Comparison of ENCODE assay signal across 20 cellular contexts in the genomic region with DNA sequence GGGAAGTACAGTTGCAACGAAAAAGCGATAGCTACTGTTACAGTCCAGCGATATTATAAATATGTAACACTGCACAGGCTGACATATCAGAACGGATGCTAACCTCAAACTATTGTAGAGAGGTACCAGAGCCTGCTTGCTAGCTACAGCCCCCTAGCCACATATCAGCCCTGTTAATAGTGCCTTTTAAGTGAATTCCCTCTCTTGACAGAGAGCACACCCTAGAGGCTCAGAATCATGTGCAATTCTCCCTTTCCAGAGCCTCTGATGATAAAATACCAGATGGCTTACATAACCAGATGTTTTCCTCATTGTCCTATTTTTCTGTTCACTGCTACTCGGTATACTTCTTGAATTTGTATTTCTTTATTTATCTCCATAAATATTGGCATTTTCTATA.
DNase-seq lines count a peak whose midpoint lies in the region; FAIRE-seq and TF ChIP-seq lines count a peak whose summit lies in the region.
"Had no signal": no experiment of that assay in that cellular context is flagged by ENCODE, and none has a peak within 500 bp of the region (broad histone marks: within the 10 kb centered on the region; RNA-seq: fewer than 3 reads in every experiment).

No MANE protein-coding gene starts in this region.

- H2AK5ac ChIP-seq in H9 (ENCODE audit: insufficient read length, low read length) = no peak overlapping the region
- H2AK5ac ChIP-seq in H1 (ENCODE audit: low read depth, low read length) = no peak overlapping the region

- H3K23me2 ChIP-seq in H9 (ENCODE audit: insufficient read length, low read depth, low read length, poor library complexity, severe bottlenecking) = no peaks in the 10 kb centered on the region
- no peaks in the 10 kb centered on the region for H3K23me2 ChIP-seq in H1 (ENCODE audit: low read depth, low read length)

- no peak overlapping the region for H4K5ac ChIP-seq in H9 (ENCODE audit: insufficient read length, low read depth, low read length)
- no peak overlapping the region for H4K5ac ChIP-seq in H1 (ENCODE audit: insufficient read length, low read depth, low read length)

- H4K20me1 ChIP-seq in H9 (ENCODE audit: control insufficient read depth, insufficient read depth, insufficient read length) (no peaks in the 10 kb centered on the region), H1 (replicated peaks in 1 of 2; ENCODE audit: control insufficient read depth in 1 of 2, insufficient read depth in 2 of 2, low read length in 2 of 2) (no peaks in the 10 kb centered on the region)

- no peak for DNase-seq in AG04450 (ENCODE audit: low read depth, low spot score)
- DNase-seq in H9 = no peak
- no peak for DNase-seq in H1 (ENCODE audit: low read depth in 1 of 2, low spot score in 2 of 2)
- DNase-seq in iPS-NIHi7 (ENCODE audit: extremely low spot score) = peak; percentile 38
- DNase-seq in MG63 = no peak
- DNase-seq in NCI-H1092 (lab: John Stamatoyannopoulos, UW) = no peak
- no peak for DNase-seq in DMS 273 (lab: John Stamatoyannopoulos, UW; ENCODE audit: unreplicated experiment)
- no peak for DNase-seq in tibial artery
- DNase-seq: activated naive CD8-positive, alpha-beta T cell treated with anti-CD3 and anti-CD28 coated beads for 36 hours; colonic mucosa; GM23248; hypothalamus; natural killer cell; NCI-H2081; NCI-H510A; stimulated activated CD4-positive, alpha-beta T cell treated with anti-CD3 and anti-CD28 coated beads, Interleukin-1b, Interleukin-23, amount 100 ng/mL, for 48 hours; testis had no signal

- H2BK15ac ChIP-seq in H9 (ENCODE audit: low read depth, low read length) = no peak overlapping the region
- no peak overlapping the region for H2BK15ac ChIP-seq in H1 (ENCODE audit: low read length)

- peak; percentile 42 for TF ChIP-seq CTCF in AG04450 (IDR thresholded peaks at IDR 0.05; ENCODE audit: low read depth, low read length)
- peak; percentile 52 for TF ChIP-seq CTCF in H9 (conservative IDR thresholded peaks at IDR 0.05)
- peak in 2 of 3 experiments; percentile 38 to 42; a peak in 2 of 4 replicates for TF ChIP-seq CTCF in H1 (IDR thresholded peaks at IDR 0.05; ENCODE audit: control extremely low read depth in 1 of 3, insufficient read depth in 1 of 3, low read depth in 1 of 3, low read length in 3 of 3)
- peak in 1 of 2 experiments; percentile 17 for TF ChIP-seq CTCF in tibial artery (IDR thresholded peaks at IDR 0.05)

- no peak overlapping the region for H3K56ac ChIP-seq in H9 (ENCODE audit: insufficient read length, low read depth, low read length)
- no peak overlapping the region for H3K56ac ChIP-seq in H1 (replicated peaks; ENCODE audit: insufficient read length, low read depth, low read length)

- H2AFZ ChIP-seq in H9 (ENCODE audit: low read length) (no peak overlapping the region), H1 (ENCODE audit: low read length) (no peak overlapping the region)
- H2AFZ ChIP-seq: GM23248 had no signal

- H2BK12ac ChIP-seq in H9 (ENCODE audit: insufficient read length, low read depth, low read length) (no peak overlapping the region), H1 (ENCODE audit: low read depth, low read length) (no peak overlapping the region)

- no peak overlapping the region for H4K91ac ChIP-seq in H9 (ENCODE audit: insufficient read length, low read depth, low read length)
- no peak overlapping the region for H4K91ac ChIP-seq in H1 (replicated peaks; ENCODE audit: insufficient read length, low read length)

- WGBS in H9 (ENCODE audit: extremely low coverage, insufficient read length, low lambda C conversion rate) = no CpG with 5 or more reads among the region's 5 CpGs
- 83% methylated on average over 5 of the region's 5 CpGs; no CpG with 5 or more reads in 1 of the 2 experiments for WGBS in H1 (ENCODE audit: extremely low coverage in 1 of 2, insufficient coverage in 1 of 2, insufficient read length in 1 of 2, insufficient replicate concordance in 2 of 2, low coverage in 1 of 2, low lambda C conversion rate in 2 of 2, missing lambda C conversion rate in 1 of 2), 2 experiments

- no peak for TF ChIP-seq POLR2A in H1 (IDR thresholded peaks at IDR 0.05; ENCODE audit: control extremely low read depth in 1 of 2, low read depth in 2 of 2, low read length in 2 of 2)

- no peaks in the 10 kb centered on the region for H3K79me1 ChIP-seq in H9 (ENCODE audit: insufficient read depth, low read depth, low read length, poor library complexity, severe bottlenecking)
- H3K79me1 ChIP-seq in H1 (ENCODE audit: low read depth, low read length) = no peaks in the 10 kb centered on the region

- peak; percentile 62 to 75 for TF ChIP-seq RAD21 in H1 (IDR thresholded peaks at IDR 0.05 in 1 of 2, conservative IDR thresholded peaks at IDR 0.05 in 1 of 2; ENCODE audit: low read depth in 2 of 2, low read length in 2 of 2)

- H2BK120ac ChIP-seq in H9 (ENCODE audit: low read depth, low read length, poor library complexity, severe bottlenecking) (no peak overlapping the region), H1 (replicated peaks; ENCODE audit: low read depth, low read length) (no peak overlapping the region)

- CTCF ChIA-PET in AG04450 (lab: Charles Lee) = interaction anchor here (1.1 to 1.7 kb wide), 2 partner anchors 448 to 573 kb away, joined by 5 to 7 read pairs; no protein-coding TSS in a partner anchor
- CTCF ChIA-PET in H1 (lab: Charles Lee; ENCODE audit: partially characterized antibody) = interaction anchor here (0.6 to 1.7 kb wide), 6 partner anchors 56 to 715 kb away, joined by 3 to 6 read pairs (median 3); no protein-coding TSS in a partner anchor

- H3K9ac ChIP-seq in H9 (ENCODE audit: extremely low read depth, insufficient read length, low read length) (no peak overlapping the region), H1 (replicated peaks in 1 of 4; ENCODE audit: extremely low read depth in 1 of 4, low read depth in 3 of 4, low read length in 3 of 4) (no peak overlapping the region)
- H3K9ac ChIP-seq: GM23248 had no signal

- no peak overlapping the region for H3T11ph ChIP-seq in H9 (ENCODE audit: low read length)

- H3K36me3 Mint-ChIP-seq in H9 (ENCODE audit: insufficient read depth in 1 of 3, low read depth in 3 of 3) = no peaks in the 10 kb centered on the region
- H3K36me3 Mint-ChIP-seq: activated naive CD8-positive, alpha-beta T cell treated with anti-CD3 and anti-CD28 coated beads for 36 hours; natural killer cell; stimulated activated memory B cell treated with anti-CD40 and anti-IgM and Interleukin-4, amounts not matched to agents 10 μg/mL and 1 μg/mL and 100 μg/mL, for 72 hours had no signal

- H3K27me3 Mint-ChIP-seq in H9 (ENCODE audit: low read depth) = no peaks in the 10 kb centered on the region
- H3K27me3 Mint-ChIP-seq: stimulated activated memory B cell treated with anti-CD40 and anti-IgM and Interleukin-4, amounts not matched to agents 10 μg/mL and 1 μg/mL and 100 μg/mL, for 72 hours had no signal

- H3K27ac ChIP-seq in AG04450 (ENCODE audit: low read depth, low read length) = no peak overlapping the region
- H3K27ac ChIP-seq in H9 (ENCODE audit: insufficient read length, low read depth, low read length) = no peak overlapping the region
- no peak overlapping the region for H3K27ac ChIP-seq in H1 (ENCODE audit: low read depth, low read length)
- H3K27ac ChIP-seq in tibial artery = no peak overlapping the region
- H3K27ac ChIP-seq: colonic mucosa, GM23248, testis had no signal

- no peaks in the 10 kb centered on the region for H3K36me3 ChIP-seq in H1 (ENCODE audit: control insufficient read depth in 2 of 4, insufficient read depth in 4 of 4, low read length in 3 of 4)
- H3K36me3 ChIP-seq in MG63 = no peaks in the 10 kb centered on the region
- no peaks in the 10 kb centered on the region for H3K36me3 ChIP-seq in tibial artery
- H3K36me3 ChIP-seq: colonic mucosa had no signal

- no peaks in the 10 kb centered on the region for H3K9me3 ChIP-seq in AG04450 (ENCODE audit: control insufficient read depth, insufficient read depth, low read length)
- no peaks in the 10 kb centered on the region for H3K9me3 ChIP-seq in H9 (ENCODE audit: control insufficient read depth, low read depth, low read length)
- no peaks in the 10 kb centered on the region for H3K9me3 ChIP-seq in H1 (ENCODE audit: insufficient read depth in 2 of 2, low read depth in 1 of 2, low read length in 1 of 2)
- H3K9me3 ChIP-seq in MG63 = no peaks in the 10 kb centered on the region
- no peaks in the 10 kb centered on the region for H3K9me3 ChIP-seq in tibial artery
- H3K9me3 ChIP-seq: colonic mucosa, testis had no signal

- H4K8ac ChIP-seq in H9 (replicated peaks; ENCODE audit: insufficient read length, low read depth, low read length) = no peak overlapping the region
- no peak overlapping the region for H4K8ac ChIP-seq in H1 (ENCODE audit: extremely low read depth, insufficient read depth, low read length)

- H3K14ac ChIP-seq in H9 (ENCODE audit: insufficient read depth, low read length) (no peak overlapping the region), H1 (ENCODE audit: insufficient read length) (no peak overlapping the region)

- intact Hi-C loops in tibial artery (cut with DNase I; ENCODE audit: low total_unique reads) = no loop called here

- H3K4me1 ChIP-seq in H9 (ENCODE audit: insufficient read depth, low read length) (no peaks in the 10 kb centered on the region), H1 (replicated peaks in 1 of 4; ENCODE audit: control insufficient read depth in 3 of 4, insufficient read depth in 4 of 4, low read length in 3 of 4) (no peaks in the 10 kb centered on the region), tibial artery (no peaks in the 10 kb centered on the region)
- H3K4me1 ChIP-seq: colonic mucosa, testis had no signal

- H3K79me2 ChIP-seq in H9 (ENCODE audit: insufficient read depth, low read length) = no peaks in the 10 kb centered on the region
- H3K79me2 ChIP-seq in H1 (ENCODE audit: control insufficient read depth in 1 of 2, insufficient read depth in 2 of 2, low read length in 2 of 2) = no peaks in the 10 kb centered on the region

- H3K23ac ChIP-seq in H9 (ENCODE audit: insufficient read length, low read depth, low read length) (no peak overlapping the region), H1 (ENCODE audit: insufficient read length) (no peak overlapping the region)

- POLR2A ChIA-PET in AG04450 (lab: Yijun Ruan, JAX) = no interaction called here
- POLR2A ChIA-PET in H1 (lab: Charles Lee; ENCODE audit: partially characterized antibody) = no interaction called here

- TF ChIP-seq EP300 in H1 (IDR thresholded peaks at IDR 0.05; ENCODE audit: borderline replicate concordance in 1 of 2, low read depth in 2 of 2, low read length in 2 of 2) = no peak

- no peak overlapping the region for H3K18ac ChIP-seq in H9 (ENCODE audit: insufficient read length, low read depth, low read length)
- H3K18ac ChIP-seq in H1 (ENCODE audit: extremely low read depth, low read length) = no peak overlapping the region

- no peak overlapping the region for H2BK5ac ChIP-seq in H9 (ENCODE audit: insufficient read length, low read length)
- no peak overlapping the region for H2BK5ac ChIP-seq in H1 (ENCODE audit: low read depth, low read length)

- H3K4me3 ChIP-seq in AG04450 (ENCODE audit: low read depth, low read length) (no peak overlapping the region), H1 (ENCODE audit: extremely low read depth in 1 of 4, insufficient read depth in 2 of 4, low read depth in 3 of 4, low read length in 4 of 4) (no peak overlapping the region), MG63 (no peak overlapping the region), tibial artery (no peak overlapping the region)
- H3K4me3 ChIP-seq: colonic mucosa, GM23248, testis had no signal

- no peak for FAIRE-seq in H1 (lab: Jason Lieb, UNC)
- FAIRE-seq: GM12891, GM19239 had no signal

- H3K4me1 Mint-ChIP-seq in H9 = no peaks in the 10 kb centered on the region
- H3K4me1 Mint-ChIP-seq: activated naive CD8-positive, alpha-beta T cell treated with anti-CD3 and anti-CD28 coated beads for 36 hours; natural killer cell; stimulated activated memory B cell treated with anti-CD40 and anti-IgM and Interleukin-4, amounts not matched to agents 10 μg/mL and 1 μg/mL and 100 μg/mL, for 72 hours had no signal

- H3K4me2 ChIP-seq in H9 (ENCODE audit: insufficient read depth, insufficient read length, low read length) (no peak overlapping the region), H1 (ENCODE audit: insufficient read depth in 1 of 2, low read depth in 2 of 2, low read length in 2 of 2) (no peak overlapping the region)

- no peaks in the 10 kb centered on the region for H3K9me3 Mint-ChIP-seq in H9
- H3K9me3 Mint-ChIP-seq: activated naive CD8-positive, alpha-beta T cell treated with anti-CD3 and anti-CD28 coated beads for 36 hours had no signal

- no peak overlapping the region for H3K27ac Mint-ChIP-seq in H9
- H3K27ac Mint-ChIP-seq: activated naive CD8-positive, alpha-beta T cell treated with anti-CD3 and anti-CD28 coated beads for 36 hours; natural killer cell; stimulated activated memory B cell treated with anti-CD40 and anti-IgM and Interleukin-4, amounts not matched to agents 10 μg/mL and 1 μg/mL and 100 μg/mL, for 72 hours had no signal

- no peak overlapping the region for H3K4ac ChIP-seq in H9 (ENCODE audit: low read depth, low read length)
- no peak overlapping the region for H3K4ac ChIP-seq in H1 (replicated peaks; ENCODE audit: insufficient read length, low read depth, low read length)

- no peak overlapping the region for H3K4me3 Mint-ChIP-seq in H9
- H3K4me3 Mint-ChIP-seq: activated naive CD8-positive, alpha-beta T cell treated with anti-CD3 and anti-CD28 coated beads for 36 hours; natural killer cell; stimulated activated memory B cell treated with anti-CD40 and anti-IgM and Interleukin-4, amounts not matched to agents 10 μg/mL and 1 μg/mL and 100 μg/mL, for 72 hours had no signal

- no peaks in the 10 kb centered on the region for H3K27me3 ChIP-seq in AG04450 (ENCODE audit: control insufficient read depth, insufficient read depth, low read length)
- no peaks in the 10 kb centered on the region for H3K27me3 ChIP-seq in H9 (ENCODE audit: insufficient read depth, low read length)
- no peaks in the 10 kb centered on the region for H3K27me3 ChIP-seq in H1 (replicated peaks in 1 of 4; ENCODE audit: control insufficient read depth in 3 of 4, extremely low read depth in 1 of 4, insufficient read depth in 3 of 4, low read length in 3 of 4)
- no peaks in the 10 kb centered on the region for H3K27me3 ChIP-seq in MG63
- H3K27me3 ChIP-seq in tibial artery = no peaks in the 10 kb centered on the region
- H3K27me3 ChIP-seq: colonic mucosa, testis had no signal

- H2BK20ac ChIP-seq in H9 (ENCODE audit: low read depth, low read length, poor library complexity, severe bottlenecking) (no peak overlapping the region), H1 (ENCODE audit: low read length) (no peak overlapping the region)
